8 cellular contexts compared by ENCODE assay signal in genomic region chr1:161905269-161905884, GRCh38.
DNase-seq lines count a peak whose midpoint lies in the region; ATAC-seq, FAIRE-seq and TF ChIP-seq lines count a peak whose summit lies in the region.

No MANE protein-coding gene starts in this region.

- no peaks in the 10 kb centered on the region for H3K9me3 Mint-ChIP-seq in activated naive CD4-positive, alpha-beta T cell treated with anti-CD3 and anti-CD28 coated beads, Interleukin-2, amount 10 ng/mL, durations not matched to agents 7 days and 5 days

- CTCF ChIA-PET in activated naive CD4-positive, alpha-beta T cell treated with anti-CD3 and anti-CD28 coated beads, Interleukin-2, amount 10 ng/mL, durations not matched to agents 7 days and 5 days (lab: Charles Lee), result interaction anchor here (0.9 to 4.2 kb wide), 8 partner anchors 10 to 132 kb away, joined by 3 to 27 read pairs (median 5); no protein-coding TSS in a partner anchor

- no peaks in the 10 kb centered on the region for H3K27me3 ChIP-seq in KMS-11 (ENCODE audit: insufficient read depth, low read depth)
- no peaks in the 10 kb centered on the region for H3K27me3 ChIP-seq in left lung

- no peak overlapping the region for H3K9ac ChIP-seq in KMS-11

- peak; percentile 9 to 73 for DNase-seq in NCI-H526 (lab: John Stamatoyannopoulos, UW)
- no peak for DNase-seq in NCI-H526 treated with DMSO at 0.1 percent for 48 hours (lab: John Stamatoyannopoulos, UW)
- peak; percentile 47 for DNase-seq in activated naive CD4-positive, alpha-beta T cell treated with anti-CD3 and anti-CD28 coated beads, Interleukin-2, amount 10 ng/mL, durations not matched to agents 7 days and 5 days
- no peak for DNase-seq in left lung
- DNase-seq in occipital lobe (lab: John Stamatoyannopoulos, UW), result no peak
- no peak for DNase-seq in GM12892 (ENCODE audit: insufficient read length)
- no peak for DNase-seq in cortex of kidney (lab: John Stamatoyannopoulos, UW)

- H3K4me3 ChIP-seq in KMS-11 (IDR thresholded peaks at IDR 0.05; ENCODE audit: insufficient read depth, low read depth, low read length) (no peak overlapping the region), left lung (no peak overlapping the region)

- H3K36me3 ChIP-seq in KMS-11 (ENCODE audit: insufficient read depth) (no peaks in the 10 kb centered on the region), left lung (no peaks in the 10 kb centered on the region)

- no peaks in the 10 kb centered on the region for H3K27me3 Mint-ChIP-seq in activated naive CD4-positive, alpha-beta T cell treated with anti-CD3 and anti-CD28 coated beads, Interleukin-2, amount 10 ng/mL, durations not matched to agents 7 days and 5 days

- H3K4me1 Mint-ChIP-seq in activated naive CD4-positive, alpha-beta T cell treated with anti-CD3 and anti-CD28 coated beads, Interleukin-2, amount 10 ng/mL, durations not matched to agents 7 days and 5 days, result peaks cover 5% of the 10 kb centered on the region

- peak; percentile 81 for ATAC-seq in left lung

- H3K27ac Mint-ChIP-seq in activated naive CD4-positive, alpha-beta T cell treated with anti-CD3 and anti-CD28 coated beads, Interleukin-2, amount 10 ng/mL, durations not matched to agents 7 days and 5 days, result no peak overlapping the region

- TF ChIP-seq POLR2A in GM12892 (IDR thresholded peaks at IDR 0.05; ENCODE audit: low read depth, low read length), result no peak

- no peak overlapping the region for H3K4me3 Mint-ChIP-seq in activated naive CD4-positive, alpha-beta T cell treated with anti-CD3 and anti-CD28 coated beads, Interleukin-2, amount 10 ng/mL, durations not matched to agents 7 days and 5 days

- peaks cover 1% of the 10 kb centered on the region for H3K36me3 Mint-ChIP-seq in activated naive CD4-positive, alpha-beta T cell treated with anti-CD3 and anti-CD28 coated beads, Interleukin-2, amount 10 ng/mL, durations not matched to agents 7 days and 5 days

- H4K20me1 ChIP-seq in KMS-11 (ENCODE audit: insufficient read depth), result no peaks in the 10 kb centered on the region

- H3K9me3 ChIP-seq in left lung, result no peaks in the 10 kb centered on the region

- TF ChIP-seq CTCF in KMS-11 (conservative IDR thresholded peaks at IDR 0.05; ENCODE audit: low read depth, low read length), result peak; percentile 95
- peak; percentile 20 to 39 for TF ChIP-seq CTCF in left lung (IDR thresholded peaks at IDR 0.05)

- no peak overlapping the region for H3K27ac ChIP-seq in KMS-11
- no peak overlapping the region for H3K27ac ChIP-seq in left lung

- no peak overlapping the region for H2AFZ ChIP-seq in KMS-11 (ENCODE audit: low read depth)

- no peak for FAIRE-seq in GM12892 (lab: Jason Lieb, UNC)

- intact Hi-C loops in left lung (cut with DNase I), result no loop called here

- H3K4me1 ChIP-seq in KMS-11 (ENCODE audit: low read depth, poor library complexity, severe bottlenecking) (peaks cover 23% of the 10 kb centered on the region), left lung (peaks cover 0 to 4% of the 10 kb centered on the region in 2 donors)

- H3K79me2 ChIP-seq in KMS-11 (ENCODE audit: insufficient read depth, low read depth), result no peaks in the 10 kb centered on the region

- H3K4me2 ChIP-seq in KMS-11, result peak overlapping the region; percentile 11; the same call in 1 of the 2 replicates

Comparison
In these comparisons a context has a peak if more than half of its experiments do, and no peak if none do; other contexts are left out.
1. DNase-seq: peak in NCI-H526 (2 of 2) and activated naive CD4-positive, alpha-beta T cell treated with anti-CD3 and anti-CD28 coated beads, Interleukin-2, amount 10 ng/mL, durations not matched to agents 7 days and 5 days (single experiment); none in NCI-H526 treated with DMSO at 0.1 percent for 48 hours (single experiment), left lung (0 of 2), occipital lobe (single experiment), GM12892 (single experiment) and cortex of kidney (single experiment).